In the genomic region with DNA sequence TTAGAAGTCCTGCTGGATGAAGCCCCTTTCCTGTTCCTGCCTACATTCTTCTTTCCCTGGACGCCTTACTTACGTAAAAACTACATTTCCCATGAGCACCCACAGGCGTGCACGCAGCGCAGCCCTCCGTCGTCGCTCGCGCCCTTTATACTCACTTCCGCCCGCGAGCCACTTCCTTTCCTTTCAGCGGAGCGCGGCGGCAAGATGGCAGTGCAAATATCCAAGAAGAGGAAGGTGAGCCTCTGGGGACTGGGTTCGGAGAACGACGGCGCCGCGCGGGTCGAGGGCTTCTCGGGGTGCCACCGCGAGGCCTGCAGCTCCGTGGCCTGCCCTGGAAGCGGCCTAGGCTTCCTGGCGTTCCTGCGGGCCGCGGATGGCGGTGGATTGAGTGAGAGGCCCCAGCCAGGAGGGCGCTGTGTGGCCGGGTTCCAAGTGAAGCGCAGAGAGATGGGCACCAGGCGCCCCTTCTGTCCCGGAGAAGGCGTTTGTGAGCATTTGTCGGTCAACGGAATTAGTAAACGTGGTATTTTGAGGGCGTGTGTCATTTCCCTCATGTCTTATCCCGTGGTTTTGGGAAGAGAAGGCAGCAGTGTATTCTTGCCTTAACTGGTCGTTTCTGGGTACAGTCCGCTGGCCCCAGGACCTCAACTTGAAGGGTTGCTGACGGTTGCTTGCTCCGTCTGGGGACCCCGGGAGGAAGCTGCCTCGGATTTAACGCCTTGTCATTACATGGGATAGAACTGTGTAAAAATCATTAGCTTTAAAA, we compare ENCODE assay signal across 1 cellular context.
TF ChIP-seq lines count a peak whose summit lies in the region.

A gene (plus strand): TSS at position 175 of the 766 bp plus-strand sequence. CDS start 30 bp downstream, at position 205.

TF ChIP-seq in HepG2, 621 proteins besides CTCF, POLR2A, EP300 and RAD21 (continued from another document and continues in another):
- TF ChIP-seq, protein P1, sequence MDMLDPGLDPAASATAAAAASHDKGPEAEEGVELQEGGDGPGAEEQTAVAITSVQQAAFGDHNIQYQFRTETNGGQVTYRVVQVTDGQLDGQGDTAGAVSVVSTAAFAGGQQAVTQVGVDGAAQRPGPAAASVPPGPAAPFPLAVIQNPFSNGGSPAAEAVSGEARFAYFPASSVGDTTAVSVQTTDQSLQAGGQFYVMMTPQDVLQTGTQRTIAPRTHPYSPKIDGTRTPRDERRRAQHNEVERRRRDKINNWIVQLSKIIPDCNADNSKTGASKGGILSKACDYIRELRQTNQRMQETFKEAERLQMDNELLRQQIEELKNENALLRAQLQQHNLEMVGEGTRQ (IDR thresholded peaks at IDR 0.05; ENCODE audit: low read depth, low read length), result no peak
- TF ChIP-seq, protein P1 (CRISPR knock-in tag; IDR thresholded peaks at IDR 0.05; ENCODE audit: borderline replicate concordance), result no peak
- TF ChIP-seq POLR2G (IDR thresholded peaks at IDR 0.05; ENCODE audit: low read depth, low read length) (peak; percentile 100), WIZ (CRISPR knock-in tag; IDR thresholded peaks at IDR 0.05) (no peak), ZNF34 (CRISPR knock-in tag; IDR thresholded peaks at IDR 0.05; ENCODE audit: borderline replicate concordance) (peak; percentile 80), ESRRA (CRISPR knock-in tag; IDR thresholded peaks at IDR 0.05; ENCODE audit: low read depth) (peak; percentile 79), ZNF572 (CRISPR knock-in tag; IDR thresholded peaks at IDR 0.05) (peak; percentile 48; the same call in 1 of the 2 replicates), SRSF9 (IDR thresholded peaks at IDR 0.05; ENCODE audit: borderline replicate concordance, insufficient read depth, low read depth, low read length, poor library complexity, severe bottlenecking) (no peak), MYC (CRISPR knock-in tag; IDR thresholded peaks at IDR 0.05; ENCODE audit: borderline replicate concordance) (peak; percentile 99), ZNF136 (CRISPR knock-in tag; IDR thresholded peaks at IDR 0.05; ENCODE audit: low read depth) (peak; percentile 82; the same call in 1 of the 2 replicates), MXI1 (IDR thresholded peaks at IDR 0.05; ENCODE audit: borderline replicate concordance, low read depth, low read length) (peak; percentile 55; the same call in 1 of the 3 replicates), GATAD2A (CRISPR knock-in tag; IDR thresholded peaks at IDR 0.05) (peak; percentile 58), ZNF83 (CRISPR knock-in tag; IDR thresholded peaks at IDR 0.05; ENCODE audit: borderline replicate concordance) (peak; percentile 34; the same call in 1 of the 2 replicates), GATAD1 (CRISPR knock-in tag; IDR thresholded peaks at IDR 0.05) (peak; percentile 89), HOXA9 (CRISPR knock-in tag; IDR thresholded peaks at IDR 0.05; ENCODE audit: borderline replicate concordance) (0 out of 2 replicates have a peak, but pooled peaks have one; percentile 59), PHF8 (CRISPR knock-in tag; IDR thresholded peaks at IDR 0.05) (peak; percentile 97), ZNF841 (CRISPR knock-in tag; IDR thresholded peaks at IDR 0.05; ENCODE audit: borderline replicate concordance) (peak; percentile 62; the same call in 1 of the 2 replicates), ZNF629 (CRISPR knock-in tag; conservative IDR thresholded peaks at IDR 0.05) (0 out of 2 replicates have a peak, but pooled peaks have one; percentile 16), KMT2B (CRISPR knock-in tag; IDR thresholded peaks at IDR 0.05) (peak; percentile 74), ZNF644 (CRISPR knock-in tag; IDR thresholded peaks at IDR 0.05; ENCODE audit: low read depth) (no peak), ZNF333 (CRISPR knock-in tag; IDR thresholded peaks at IDR 0.05; ENCODE audit: borderline replicate concordance) (peak; percentile 93; the same call in 1 of the 2 replicates), ONECUT2 (CRISPR knock-in tag; IDR thresholded peaks at IDR 0.05) (no peak), KDM5A (IDR thresholded peaks at IDR 0.05; ENCODE audit: borderline replicate concordance, low read length) (peak; percentile 43; the same call in 1 of the 2 replicates), ZNF747 (CRISPR knock-in tag; IDR thresholded peaks at IDR 0.05; ENCODE audit: borderline replicate concordance) (peak; percentile 65; the same call in 1 of the 2 replicates)
- TF ChIP-seq, protein P2, sequence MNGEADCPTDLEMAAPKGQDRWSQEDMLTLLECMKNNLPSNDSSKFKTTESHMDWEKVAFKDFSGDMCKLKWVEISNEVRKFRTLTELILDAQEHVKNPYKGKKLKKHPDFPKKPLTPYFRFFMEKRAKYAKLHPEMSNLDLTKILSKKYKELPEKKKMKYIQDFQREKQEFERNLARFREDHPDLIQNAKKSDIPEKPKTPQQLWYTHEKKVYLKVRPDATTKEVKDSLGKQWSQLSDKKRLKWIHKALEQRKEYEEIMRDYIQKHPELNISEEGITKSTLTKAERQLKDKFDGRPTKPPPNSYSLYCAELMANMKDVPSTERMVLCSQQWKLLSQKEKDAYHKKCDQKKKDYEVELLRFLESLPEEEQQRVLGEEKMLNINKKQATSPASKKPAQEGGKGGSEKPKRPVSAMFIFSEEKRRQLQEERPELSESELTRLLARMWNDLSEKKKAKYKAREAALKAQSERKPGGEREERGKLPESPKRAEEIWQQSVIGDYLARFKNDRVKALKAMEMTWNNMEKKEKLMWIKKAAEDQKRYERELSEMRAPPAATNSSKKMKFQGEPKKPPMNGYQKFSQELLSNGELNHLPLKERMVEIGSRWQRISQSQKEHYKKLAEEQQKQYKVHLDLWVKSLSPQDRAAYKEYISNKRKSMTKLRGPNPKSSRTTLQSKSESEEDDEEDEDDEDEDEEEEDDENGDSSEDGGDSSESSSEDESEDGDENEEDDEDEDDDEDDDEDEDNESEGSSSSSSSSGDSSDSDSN (CRISPR knock-in tag; IDR thresholded peaks at IDR 0.05), result peak; percentile 88
- TF ChIP-seq, protein P3, sequence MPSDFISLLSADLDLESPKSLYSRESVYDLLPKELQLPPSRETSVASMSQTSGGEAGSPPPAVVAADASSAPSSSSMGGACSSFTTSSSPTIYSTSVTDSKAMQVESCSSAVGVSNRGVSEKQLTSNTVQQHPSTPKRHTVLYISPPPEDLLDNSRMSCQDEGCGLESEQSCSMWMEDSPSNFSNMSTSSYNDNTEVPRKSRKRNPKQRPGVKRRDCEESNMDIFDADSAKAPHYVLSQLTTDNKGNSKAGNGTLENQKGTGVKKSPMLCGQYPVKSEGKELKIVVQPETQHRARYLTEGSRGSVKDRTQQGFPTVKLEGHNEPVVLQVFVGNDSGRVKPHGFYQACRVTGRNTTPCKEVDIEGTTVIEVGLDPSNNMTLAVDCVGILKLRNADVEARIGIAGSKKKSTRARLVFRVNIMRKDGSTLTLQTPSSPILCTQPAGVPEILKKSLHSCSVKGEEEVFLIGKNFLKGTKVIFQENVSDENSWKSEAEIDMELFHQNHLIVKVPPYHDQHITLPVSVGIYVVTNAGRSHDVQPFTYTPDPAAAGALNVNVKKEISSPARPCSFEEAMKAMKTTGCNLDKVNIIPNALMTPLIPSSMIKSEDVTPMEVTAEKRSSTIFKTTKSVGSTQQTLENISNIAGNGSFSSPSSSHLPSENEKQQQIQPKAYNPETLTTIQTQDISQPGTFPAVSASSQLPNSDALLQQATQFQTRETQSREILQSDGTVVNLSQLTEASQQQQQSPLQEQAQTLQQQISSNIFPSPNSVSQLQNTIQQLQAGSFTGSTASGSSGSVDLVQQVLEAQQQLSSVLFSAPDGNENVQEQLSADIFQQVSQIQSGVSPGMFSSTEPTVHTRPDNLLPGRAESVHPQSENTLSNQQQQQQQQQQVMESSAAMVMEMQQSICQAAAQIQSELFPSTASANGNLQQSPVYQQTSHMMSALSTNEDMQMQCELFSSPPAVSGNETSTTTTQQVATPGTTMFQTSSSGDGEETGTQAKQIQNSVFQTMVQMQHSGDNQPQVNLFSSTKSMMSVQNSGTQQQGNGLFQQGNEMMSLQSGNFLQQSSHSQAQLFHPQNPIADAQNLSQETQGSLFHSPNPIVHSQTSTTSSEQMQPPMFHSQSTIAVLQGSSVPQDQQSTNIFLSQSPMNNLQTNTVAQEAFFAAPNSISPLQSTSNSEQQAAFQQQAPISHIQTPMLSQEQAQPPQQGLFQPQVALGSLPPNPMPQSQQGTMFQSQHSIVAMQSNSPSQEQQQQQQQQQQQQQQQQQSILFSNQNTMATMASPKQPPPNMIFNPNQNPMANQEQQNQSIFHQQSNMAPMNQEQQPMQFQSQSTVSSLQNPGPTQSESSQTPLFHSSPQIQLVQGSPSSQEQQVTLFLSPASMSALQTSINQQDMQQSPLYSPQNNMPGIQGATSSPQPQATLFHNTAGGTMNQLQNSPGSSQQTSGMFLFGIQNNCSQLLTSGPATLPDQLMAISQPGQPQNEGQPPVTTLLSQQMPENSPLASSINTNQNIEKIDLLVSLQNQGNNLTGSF (CRISPR knock-in tag; IDR thresholded peaks at IDR 0.05), result peak; percentile 67; the same call in 1 of the 2 replicates
- TF ChIP-seq, protein P4, sequence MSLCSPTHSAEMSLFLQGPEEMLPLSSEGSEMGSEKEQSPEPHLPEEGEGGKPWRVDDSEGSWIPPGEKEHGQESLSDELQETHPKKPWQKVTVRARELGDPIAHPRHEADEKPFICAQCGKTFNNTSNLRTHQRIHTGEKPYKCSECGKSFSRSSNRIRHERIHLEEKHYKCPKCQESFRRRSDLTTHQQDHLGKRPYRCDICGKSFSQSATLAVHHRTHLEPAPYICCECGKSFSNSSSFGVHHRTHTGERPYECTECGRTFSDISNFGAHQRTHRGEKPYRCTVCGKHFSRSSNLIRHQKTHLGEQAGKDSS (CRISPR knock-in tag; IDR thresholded peaks at IDR 0.05; ENCODE audit: borderline replicate concordance, low read depth), result peak; percentile 84
- TF ChIP-seq, protein P5, sequence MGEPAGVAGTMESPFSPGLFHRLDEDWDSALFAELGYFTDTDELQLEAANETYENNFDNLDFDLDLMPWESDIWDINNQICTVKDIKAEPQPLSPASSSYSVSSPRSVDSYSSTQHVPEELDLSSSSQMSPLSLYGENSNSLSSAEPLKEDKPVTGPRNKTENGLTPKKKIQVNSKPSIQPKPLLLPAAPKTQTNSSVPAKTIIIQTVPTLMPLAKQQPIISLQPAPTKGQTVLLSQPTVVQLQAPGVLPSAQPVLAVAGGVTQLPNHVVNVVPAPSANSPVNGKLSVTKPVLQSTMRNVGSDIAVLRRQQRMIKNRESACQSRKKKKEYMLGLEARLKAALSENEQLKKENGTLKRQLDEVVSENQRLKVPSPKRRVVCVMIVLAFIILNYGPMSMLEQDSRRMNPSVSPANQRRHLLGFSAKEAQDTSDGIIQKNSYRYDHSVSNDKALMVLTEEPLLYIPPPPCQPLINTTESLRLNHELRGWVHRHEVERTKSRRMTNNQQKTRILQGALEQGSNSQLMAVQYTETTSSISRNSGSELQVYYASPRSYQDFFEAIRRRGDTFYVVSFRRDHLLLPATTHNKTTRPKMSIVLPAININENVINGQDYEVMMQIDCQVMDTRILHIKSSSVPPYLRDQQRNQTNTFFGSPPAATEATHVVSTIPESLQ (CRISPR knock-in tag; conservative IDR thresholded peaks at IDR 0.05), result no peak
- TF ChIP-seq, protein P6, sequence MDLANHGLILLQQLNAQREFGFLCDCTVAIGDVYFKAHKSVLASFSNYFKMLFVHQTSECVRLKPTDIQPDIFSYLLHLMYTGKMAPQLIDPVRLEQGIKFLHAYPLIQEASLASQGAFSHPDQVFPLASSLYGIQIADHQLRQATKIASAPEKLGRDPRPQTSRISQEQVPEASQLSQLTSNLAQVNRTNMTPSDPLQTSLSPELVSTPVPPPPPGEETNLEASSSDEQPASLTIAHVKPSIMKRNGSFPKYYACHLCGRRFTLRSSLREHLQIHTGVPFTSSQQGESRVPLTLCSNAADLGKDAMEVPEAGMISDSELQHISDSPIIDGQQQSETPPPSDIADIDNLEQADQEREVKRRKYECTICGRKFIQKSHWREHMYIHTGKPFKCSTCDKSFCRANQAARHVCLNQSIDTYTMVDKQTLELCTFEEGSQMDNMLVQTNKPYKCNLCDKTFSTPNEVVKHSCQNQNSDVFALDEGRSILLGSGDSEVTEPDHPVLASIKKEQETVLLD (CRISPR knock-in tag; IDR thresholded peaks at IDR 0.05; ENCODE audit: low read depth), result no peak; the same call in 1 of the 2 replicates
- TF ChIP-seq, protein P7, sequence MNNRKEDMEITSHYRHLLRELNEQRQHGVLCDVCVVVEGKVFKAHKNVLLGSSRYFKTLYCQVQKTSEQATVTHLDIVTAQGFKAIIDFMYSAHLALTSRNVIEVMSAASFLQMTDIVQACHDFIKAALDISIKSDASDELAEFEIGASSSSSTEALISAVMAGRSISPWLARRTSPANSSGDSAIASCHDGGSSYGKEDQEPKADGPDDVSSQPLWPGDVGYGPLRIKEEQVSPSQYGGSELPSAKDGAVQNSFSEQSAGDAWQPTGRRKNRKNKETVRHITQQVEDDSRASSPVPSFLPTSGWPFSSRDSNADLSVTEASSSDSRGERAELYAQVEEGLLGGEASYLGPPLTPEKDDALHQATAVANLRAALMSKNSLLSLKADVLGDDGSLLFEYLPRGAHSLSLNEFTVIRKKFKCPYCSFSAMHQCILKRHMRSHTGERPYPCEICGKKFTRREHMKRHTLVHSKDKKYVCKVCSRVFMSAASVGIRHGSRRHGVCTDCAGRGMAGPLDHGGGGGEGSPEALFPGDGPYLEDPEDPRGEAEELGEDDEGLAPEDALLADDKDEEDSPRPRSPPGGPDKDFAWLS (CRISPR knock-in tag; IDR thresholded peaks at IDR 0.05; ENCODE audit: borderline replicate concordance), result no peak
- TF ChIP-seq, protein P8, sequence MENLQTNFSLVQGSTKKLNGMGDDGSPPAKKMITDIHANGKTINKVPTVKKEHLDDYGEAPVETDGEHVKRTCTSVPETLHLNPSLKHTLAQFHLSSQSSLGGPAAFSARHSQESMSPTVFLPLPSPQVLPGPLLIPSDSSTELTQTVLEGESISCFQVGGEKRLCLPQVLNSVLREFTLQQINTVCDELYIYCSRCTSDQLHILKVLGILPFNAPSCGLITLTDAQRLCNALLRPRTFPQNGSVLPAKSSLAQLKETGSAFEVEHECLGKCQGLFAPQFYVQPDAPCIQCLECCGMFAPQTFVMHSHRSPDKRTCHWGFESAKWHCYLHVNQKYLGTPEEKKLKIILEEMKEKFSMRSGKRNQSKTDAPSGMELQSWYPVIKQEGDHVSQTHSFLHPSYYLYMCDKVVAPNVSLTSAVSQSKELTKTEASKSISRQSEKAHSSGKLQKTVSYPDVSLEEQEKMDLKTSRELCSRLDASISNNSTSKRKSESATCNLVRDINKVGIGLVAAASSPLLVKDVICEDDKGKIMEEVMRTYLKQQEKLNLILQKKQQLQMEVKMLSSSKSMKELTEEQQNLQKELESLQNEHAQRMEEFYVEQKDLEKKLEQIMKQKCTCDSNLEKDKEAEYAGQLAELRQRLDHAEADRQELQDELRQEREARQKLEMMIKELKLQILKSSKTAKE (CRISPR knock-in tag; IDR thresholded peaks at IDR 0.05; ENCODE audit: borderline replicate concordance), result no peak
- TF ChIP-seq, protein P9, sequence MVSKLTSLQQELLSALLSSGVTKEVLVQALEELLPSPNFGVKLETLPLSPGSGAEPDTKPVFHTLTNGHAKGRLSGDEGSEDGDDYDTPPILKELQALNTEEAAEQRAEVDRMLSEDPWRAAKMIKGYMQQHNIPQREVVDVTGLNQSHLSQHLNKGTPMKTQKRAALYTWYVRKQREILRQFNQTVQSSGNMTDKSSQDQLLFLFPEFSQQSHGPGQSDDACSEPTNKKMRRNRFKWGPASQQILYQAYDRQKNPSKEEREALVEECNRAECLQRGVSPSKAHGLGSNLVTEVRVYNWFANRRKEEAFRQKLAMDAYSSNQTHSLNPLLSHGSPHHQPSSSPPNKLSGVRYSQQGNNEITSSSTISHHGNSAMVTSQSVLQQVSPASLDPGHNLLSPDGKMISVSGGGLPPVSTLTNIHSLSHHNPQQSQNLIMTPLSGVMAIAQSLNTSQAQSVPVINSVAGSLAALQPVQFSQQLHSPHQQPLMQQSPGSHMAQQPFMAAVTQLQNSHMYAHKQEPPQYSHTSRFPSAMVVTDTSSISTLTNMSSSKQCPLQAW (CRISPR knock-in tag; IDR thresholded peaks at IDR 0.05), result peak; percentile 92
